In the genomic region with DNA sequence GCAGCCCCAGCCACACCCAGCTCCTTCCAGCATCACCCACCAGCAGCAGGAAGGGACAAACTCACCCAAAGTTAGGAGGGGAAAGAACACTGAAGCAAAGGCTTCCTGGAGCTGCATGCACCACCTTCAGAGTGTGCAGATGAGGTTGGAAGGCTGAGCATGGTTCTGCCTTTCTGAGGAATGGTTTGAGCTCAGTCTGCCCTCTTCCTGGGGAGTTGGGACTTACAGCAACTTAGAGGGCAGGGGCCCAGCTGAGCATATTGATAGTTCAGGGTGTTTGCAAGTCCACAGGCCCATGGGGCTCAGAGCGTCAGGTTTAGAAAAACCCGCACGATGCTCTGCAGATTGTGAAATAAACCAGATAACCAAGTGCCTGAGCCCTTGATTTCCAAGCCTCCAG, we compare ENCODE assay signal across 7 cellular contexts. TPM values are rescaled to one million over a fixed set of nuclear protein-coding genes. Genes with fewer than 3 reads are reported as not detected.
"Had no signal": no experiment of that assay in that cellular context is flagged by ENCODE, and none has a peak within 500 bp of the region (broad histone marks: within the 10 kb centered on the region; RNA-seq: fewer than 3 reads in every experiment).

No MANE protein-coding gene starts in this region.

RNA-seq across cellular contexts. Expression of a gene that starts 3.8 kb away (rescaled TPM):
- total RNA-seq: LHCN-M2, NCI-H460, OCI-LY7, Peyer's patch, SJCRH30 had no signal

RNA-seq across cellular contexts. Expression of a gene that starts 11.4 kb away (rescaled TPM):
- total RNA-seq: LHCN-M2, MCF 10A, NCI-H460, OCI-LY7, Peyer's patch, SK-MEL-5 had no signal
